Comparison of ENCODE assay signal across 9 cellular contexts in the genomic region with DNA sequence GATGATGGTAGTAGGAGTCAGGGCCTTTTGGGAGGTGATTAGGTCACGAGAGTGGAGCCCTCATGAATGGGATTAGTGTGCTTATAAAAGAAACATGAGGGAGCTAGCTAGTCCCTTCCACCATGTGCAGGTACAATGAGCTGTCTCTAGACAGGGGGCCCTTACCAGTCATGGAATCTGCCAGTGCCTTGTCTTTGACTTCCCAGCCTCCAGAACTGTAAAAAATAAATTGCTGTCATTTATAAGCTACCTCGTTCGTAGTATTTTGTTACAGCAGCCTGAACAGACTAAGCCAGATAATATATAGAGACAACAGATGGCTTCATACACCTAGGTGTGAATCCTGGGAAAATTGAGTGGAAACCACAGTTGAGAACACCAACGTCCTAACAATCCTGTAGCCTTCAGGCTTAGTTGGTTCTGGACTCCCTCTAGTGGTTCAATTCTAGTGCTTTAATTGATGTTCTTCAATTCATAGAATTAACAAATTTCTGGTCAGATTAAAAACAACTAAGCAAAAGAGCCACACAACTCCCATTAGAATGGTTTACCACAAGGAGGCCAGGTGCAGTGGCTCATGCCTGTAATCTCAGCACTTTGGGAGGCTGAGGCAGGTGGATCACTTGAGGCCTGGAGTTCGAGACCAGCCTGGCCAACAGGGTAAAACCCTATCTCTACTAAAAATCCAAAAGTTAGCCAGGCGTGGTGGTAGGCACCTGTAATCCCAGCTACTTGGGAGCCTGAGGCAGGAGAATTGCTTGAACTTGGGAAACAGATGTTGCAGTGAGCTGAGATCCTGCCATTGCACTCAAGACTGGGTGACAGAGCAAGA. TPM values are rescaled to one million over a fixed set of nuclear protein-coding genes. Genes with fewer than 3 reads are reported as not detected.
DNase-seq lines count a peak whose midpoint lies in the region; ATAC-seq, FAIRE-seq and TF ChIP-seq lines count a peak whose summit lies in the region.
"Had no signal": no experiment of that assay in that cellular context is flagged by ENCODE, and none has a peak within 500 bp of the region (broad histone marks: within the 10 kb centered on the region; RNA-seq: fewer than 3 reads in every experiment).

No MANE protein-coding gene starts in this region.

- H3K36me3 ChIP-seq in Peyer's patch (no peaks in the 10 kb centered on the region), ovary (no peaks in the 10 kb centered on the region)

- H3K27ac ChIP-seq in Peyer's patch = no peak overlapping the region
- H3K27ac ChIP-seq in ovary = no peak overlapping the region

- FAIRE-seq in D721Med (lab: Jason Lieb, UNC) = no peak

- H3K27ac Mint-ChIP-seq in activated T-helper 17 cell treated with anti-CD3 and anti-CD28 coated beads, Interleukin-2, amount 50 U/mL, for 72 hours = no peak overlapping the region
- H3K27ac Mint-ChIP-seq in activated T-helper 1 cell treated with anti-CD3 and anti-CD28 coated beads, Interleukin-12 subunit alpha, Interleukin-12 subunit beta, Interleukin-2, Interleukin-4 antibody, amounts not matched to agents 30 ng/mL and 10 ng/mL and 1 ng/mL, durations not matched to agents 14 hours and 24 hours and 36 hours = no peak overlapping the region
- H3K27ac Mint-ChIP-seq in stimulated activated memory B cell treated with anti-CD40 and anti-IgM and Interleukin-4, amounts not matched to agents 10 μg/mL and 1 μg/mL and 100 μg/mL, for 72 hours = no peak overlapping the region
- H3K27ac Mint-ChIP-seq: T-helper 1 cell treated with Interleukin-12 subunit alpha and Interleukin-12 subunit beta and Interleukin-4 antibody, amounts not matched to agents 30 μg/mL and 1 μg/mL, for 36 hours had no signal

- TF ChIP-seq POLR2A in Peyer's patch (IDR thresholded peaks at IDR 0.05) (no peak), ovary (IDR thresholded peaks at IDR 0.05) (no peak)

- H3K27me3 ChIP-seq in Peyer's patch (no peaks in the 10 kb centered on the region), ovary (no peaks in the 10 kb centered on the region)

- no peak overlapping the region for H3K4me3 Mint-ChIP-seq in activated T-helper 17 cell treated with anti-CD3 and anti-CD28 coated beads, Interleukin-2, amount 50 U/mL, for 72 hours
- H3K4me3 Mint-ChIP-seq in activated T-helper 1 cell treated with anti-CD3 and anti-CD28 coated beads, Interleukin-12 subunit alpha, Interleukin-12 subunit beta, Interleukin-2, Interleukin-4 antibody, amounts not matched to agents 30 ng/mL and 10 ng/mL and 1 ng/mL, durations not matched to agents 14 hours and 24 hours and 36 hours = no peak overlapping the region
- H3K4me3 Mint-ChIP-seq in stimulated activated memory B cell treated with anti-CD40 and anti-IgM and Interleukin-4, amounts not matched to agents 10 μg/mL and 1 μg/mL and 100 μg/mL, for 72 hours = no peak overlapping the region
- H3K4me3 Mint-ChIP-seq: T-helper 1 cell treated with Interleukin-12 subunit alpha and Interleukin-12 subunit beta and Interleukin-4 antibody, amounts not matched to agents 30 μg/mL and 1 μg/mL, for 36 hours had no signal

- H3K9me3 ChIP-seq in Peyer's patch = no peaks in the 10 kb centered on the region
- H3K9me3 ChIP-seq in ovary = no peaks in the 10 kb centered on the region

- H3K4me3 ChIP-seq in Peyer's patch (no peak overlapping the region), epithelial cell of proximal tubule (ENCODE audit: low read depth, low read length) (no peak overlapping the region), ovary (no peak overlapping the region)

- ATAC-seq in activated T-helper 17 cell treated with anti-CD3 and anti-CD28 coated beads, Interleukin-2, amount 50 U/mL, for 72 hours (replicated peaks) = no peak
- no peak for ATAC-seq in stimulated activated memory B cell treated with anti-CD40 and anti-IgM and Interleukin-4, amounts not matched to agents 10 μg/mL and 1 μg/mL and 100 μg/mL, for 72 hours

- intact Hi-C loops in ovary (cut with DNase I) = loop anchor here (5.0 to 10.0 kb wide), 5 partner anchors 92 to 237 kb away; a partner anchor contains a TSS
- intact Hi-C loops in activated T-helper 1 cell treated with anti-CD3 and anti-CD28 coated beads, Interleukin-12 subunit alpha, Interleukin-12 subunit beta, Interleukin-2, Interleukin-4 antibody, amounts not matched to agents 30 ng/mL and 10 ng/mL and 1 ng/mL, durations not matched to agents 14 hours and 24 hours and 36 hours (cut with micrococcal nuclease) = loop anchor here (1.0 to 5.0 kb wide), 5 partner anchors 93 to 377 kb away; a partner anchor contains a TSS

- TF ChIP-seq CTCF in D721Med (IDR thresholded peaks at IDR 0.05; ENCODE audit: insufficient read depth, missing control alignments) (peak; percentile 79), Peyer's patch (IDR thresholded peaks at IDR 0.05) (peak; percentile 42 to 91 (median 81)), epithelial cell of proximal tubule (conservative IDR thresholded peaks at IDR 0.05; ENCODE audit: low read depth, low read length) (peak; percentile 80), ovary (IDR thresholded peaks at IDR 0.05) (peak; percentile 68 to 81 (median 73))

- H3K9me3 Mint-ChIP-seq in activated T-helper 17 cell treated with anti-CD3 and anti-CD28 coated beads, Interleukin-2, amount 50 U/mL, for 72 hours = no peaks in the 10 kb centered on the region
- H3K9me3 Mint-ChIP-seq in activated T-helper 1 cell treated with anti-CD3 and anti-CD28 coated beads, Interleukin-12 subunit alpha, Interleukin-12 subunit beta, Interleukin-2, Interleukin-4 antibody, amounts not matched to agents 30 ng/mL and 10 ng/mL and 1 ng/mL, durations not matched to agents 14 hours and 24 hours and 36 hours = no peaks in the 10 kb centered on the region
- no peaks in the 10 kb centered on the region for H3K9me3 Mint-ChIP-seq in stimulated activated memory B cell treated with anti-CD40 and anti-IgM and Interleukin-4, amounts not matched to agents 10 μg/mL and 1 μg/mL and 100 μg/mL, for 72 hours
- H3K9me3 Mint-ChIP-seq: T-helper 1 cell treated with Interleukin-12 subunit alpha and Interleukin-12 subunit beta and Interleukin-4 antibody, amounts not matched to agents 30 μg/mL and 1 μg/mL, for 36 hours had no signal

- H3K4me1 ChIP-seq in Peyer's patch (peaks cover 0 to 9% (median 0%) of the 10 kb centered on the region in 4 donors), ovary (ENCODE audit: insufficient read depth) (peaks cover 3% of the 10 kb centered on the region)

- no peak for TF ChIP-seq EP300 in ovary (IDR thresholded peaks at IDR 0.05)

- H3K4me1 Mint-ChIP-seq in activated T-helper 17 cell treated with anti-CD3 and anti-CD28 coated beads, Interleukin-2, amount 50 U/mL, for 72 hours = peaks cover 4% of the 10 kb centered on the region
- H3K4me1 Mint-ChIP-seq in activated T-helper 1 cell treated with anti-CD3 and anti-CD28 coated beads, Interleukin-12 subunit alpha, Interleukin-12 subunit beta, Interleukin-2, Interleukin-4 antibody, amounts not matched to agents 30 ng/mL and 10 ng/mL and 1 ng/mL, durations not matched to agents 14 hours and 24 hours and 36 hours (ENCODE audit: low read depth) = peaks cover 18% of the 10 kb centered on the region
- peaks cover 21% of the 10 kb centered on the region for H3K4me1 Mint-ChIP-seq in stimulated activated memory B cell treated with anti-CD40 and anti-IgM and Interleukin-4, amounts not matched to agents 10 μg/mL and 1 μg/mL and 100 μg/mL, for 72 hours

- peaks cover 7% of the 10 kb centered on the region for H3K36me3 Mint-ChIP-seq in activated T-helper 17 cell treated with anti-CD3 and anti-CD28 coated beads, Interleukin-2, amount 50 U/mL, for 72 hours (ENCODE audit: low read depth)
- peaks cover 5% of the 10 kb centered on the region for H3K36me3 Mint-ChIP-seq in activated T-helper 1 cell treated with anti-CD3 and anti-CD28 coated beads, Interleukin-12 subunit alpha, Interleukin-12 subunit beta, Interleukin-2, Interleukin-4 antibody, amounts not matched to agents 30 ng/mL and 10 ng/mL and 1 ng/mL, durations not matched to agents 14 hours and 24 hours and 36 hours (ENCODE audit: low read depth)
- no peaks in the 10 kb centered on the region for H3K36me3 Mint-ChIP-seq in stimulated activated memory B cell treated with anti-CD40 and anti-IgM and Interleukin-4, amounts not matched to agents 10 μg/mL and 1 μg/mL and 100 μg/mL, for 72 hours

- H3K27me3 Mint-ChIP-seq in activated T-helper 17 cell treated with anti-CD3 and anti-CD28 coated beads, Interleukin-2, amount 50 U/mL, for 72 hours = peaks cover 16% of the 10 kb centered on the region
- H3K27me3 Mint-ChIP-seq in activated T-helper 1 cell treated with anti-CD3 and anti-CD28 coated beads, Interleukin-12 subunit alpha, Interleukin-12 subunit beta, Interleukin-2, Interleukin-4 antibody, amounts not matched to agents 30 ng/mL and 10 ng/mL and 1 ng/mL, durations not matched to agents 14 hours and 24 hours and 36 hours (ENCODE audit: insufficient read depth) = peaks cover 8% of the 10 kb centered on the region
- no peaks in the 10 kb centered on the region for H3K27me3 Mint-ChIP-seq in stimulated activated memory B cell treated with anti-CD40 and anti-IgM and Interleukin-4, amounts not matched to agents 10 μg/mL and 1 μg/mL and 100 μg/mL, for 72 hours

- 51 to 52% (median 51%) methylated on average over 6 of the region's 6 CpGs for WGBS in ovary, 3 donors

- DNase-seq in D721Med (ENCODE audit: insufficient read length, low spot score) (no peak), HT-29 (ENCODE audit: low spot score) (peak; percentile 87), Peyer's patch (no peak), epithelial cell of proximal tubule (ENCODE audit: low read depth) (no peak), ovary (no peak)
- DNase-seq in activated T-helper 1 cell treated with anti-CD3 and anti-CD28 coated beads, Interleukin-12 subunit alpha, Interleukin-12 subunit beta, Interleukin-2, Interleukin-4 antibody, amounts not matched to agents 30 ng/mL and 10 ng/mL and 1 ng/mL, durations not matched to agents 14 hours and 24 hours and 36 hours (ENCODE audit: low spot score) = no peak

RNA-seq across cellular contexts. Expression of a gene that starts 21.3 kb away (rescaled TPM):
- 0.53 and 0.76 TPM in 2 replicates for total RNA-seq in HT-29 (2014; rRNA removed; shearing (Covaris generic))
- total RNA-seq in Peyer's patch = 100 to 1,000 TPM; 112 to 196 (median 168) TPM
- total RNA-seq in epithelial cell of proximal tubule = 4.7 and 9.9 TPM in 2 replicates
- total RNA-seq in ovary = 100 to 1,000 TPM in 6 of 7 donors, 10 to 100 TPM in 1; 43.6 to 218 (median 160) TPM
- polyA plus RNA-seq in ovary = 100 to 1,000 TPM; 104 to 116 TPM
- 1 to 10 TPM; 1.7 to 2.7 TPM for total RNA-seq in activated T-helper 17 cell treated with anti-CD3 and anti-CD28 coated beads, Interleukin-2, amount 50 U/mL, for 72 hours
- total RNA-seq in activated T-helper 1 cell treated with anti-CD3 and anti-CD28 coated beads, Interleukin-12 subunit alpha, Interleukin-12 subunit beta, Interleukin-2, Interleukin-4 antibody, amounts not matched to agents 30 ng/mL and 10 ng/mL and 1 ng/mL, durations not matched to agents 14 hours and 24 hours and 36 hours = 0.86 and 1.0 TPM in 2 replicates
